In the genomic region with DNA sequence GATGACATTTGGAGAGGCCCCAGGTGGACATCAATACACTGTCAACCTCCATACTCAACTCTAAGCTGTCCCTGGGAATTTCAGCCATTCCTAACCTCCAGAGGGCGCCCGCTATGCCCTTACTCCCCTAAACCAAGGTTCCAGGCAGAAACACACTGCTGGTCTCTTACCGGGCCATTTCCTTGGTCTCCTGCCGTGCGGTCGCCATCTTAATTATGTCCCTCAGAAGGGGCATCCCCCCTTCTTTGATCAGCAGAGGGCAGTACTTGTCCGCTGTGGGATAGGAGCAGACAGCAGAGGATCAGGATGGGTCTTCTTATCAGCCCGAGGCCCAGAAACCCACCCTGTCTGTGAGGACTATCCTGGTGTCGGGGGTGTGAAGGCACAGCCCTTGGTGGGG, we compare ENCODE assay signal across 9 cellular contexts. TPM values are rescaled to one million over a fixed set of nuclear protein-coding genes. Genes with fewer than 3 reads are reported as not detected.
DNase-seq lines count a peak whose midpoint lies in the region; ATAC-seq and TF ChIP-seq lines count a peak whose summit lies in the region.
"Had no signal": no experiment of that assay in that cellular context is flagged by ENCODE, and none has a peak within 500 bp of the region (broad histone marks: within the 10 kb centered on the region; RNA-seq: fewer than 3 reads in every experiment).

No MANE protein-coding gene starts in this region.

- H3K9me2 ChIP-seq in SU-DHL-6 (replicated peaks; ENCODE audit: insufficient read depth, low read length) = no peaks in the 10 kb centered on the region

- no peak overlapping the region for H3K4me2 ChIP-seq in SU-DHL-6 (ENCODE audit: low read depth, low read length, poor library complexity, severe bottlenecking)
- H3K4me2 ChIP-seq in fibroblast of lung (ENCODE audit: extremely low read depth, insufficient read depth, low read length) = peak overlapping the region; percentile 2

- no peaks in the 10 kb centered on the region for H3K36me3 ChIP-seq in SU-DHL-6 (ENCODE audit: low read length)
- H3K36me3 ChIP-seq in fibroblast of lung (ENCODE audit: control insufficient read depth, insufficient read depth, low read length) = peaks cover 8% of the 10 kb centered on the region
- H3K36me3 ChIP-seq in CD8-positive, alpha-beta T cell (ENCODE audit: insufficient read depth, low read length) = peaks cover 5% of the 10 kb centered on the region

- H3K79me2 ChIP-seq in SU-DHL-6 (ENCODE audit: insufficient read depth, low read length) (no peaks in the 10 kb centered on the region), fibroblast of lung (ENCODE audit: control insufficient read depth, insufficient read depth, low read length) (no peaks in the 10 kb centered on the region)

- H3K27ac ChIP-seq in SU-DHL-6 (ENCODE audit: low read depth, low read length) (no peak overlapping the region), fibroblast of lung (ENCODE audit: insufficient read depth, low read length) (no peak overlapping the region)
- no peak overlapping the region for H3K27ac ChIP-seq in CD8-positive, alpha-beta T cell (ENCODE audit: low read depth, low read length)

- peak; percentile 15 for TF ChIP-seq CTCF in SU-DHL-6 (IDR thresholded peaks at IDR 0.05; ENCODE audit: insufficient read depth, low read length, poor library complexity, severe bottlenecking)
- peak; percentile 62 to 87 for TF ChIP-seq CTCF in fibroblast of lung (conservative IDR thresholded peaks at IDR 0.05 in 1 of 2, IDR thresholded peaks at IDR 0.05 in 1 of 2; ENCODE audit: low read depth in 1 of 2, low read length in 2 of 2)
- peak; percentile 76 for TF ChIP-seq CTCF in nephron progenitor cell (IDR thresholded peaks at IDR 0.05)
- TF ChIP-seq CTCF in CD8-positive, alpha-beta T cell (IDR thresholded peaks at IDR 0.05) = no peak

- H3K9ac ChIP-seq in SU-DHL-6 (ENCODE audit: low read length) (no peak overlapping the region), fibroblast of lung (ENCODE audit: insufficient read depth, low read length) (no peak overlapping the region)

- POLR2A ChIA-PET in CD8-positive, alpha-beta T cell (lab: Charles Lee) = interaction anchor here (1.6 kb wide), 1 partner anchor 9 kb away, joined by 8 read pairs; a partner anchor contains a TSS

- H3K4me3 ChIP-seq in SU-DHL-6 (ENCODE audit: insufficient read depth, low read length, poor library complexity, severe bottlenecking) = no peak overlapping the region
- no peak overlapping the region for H3K4me3 ChIP-seq in fibroblast of lung (replicated peaks in 1 of 4; ENCODE audit: control extremely low read depth in 1 of 4, insufficient read depth in 1 of 4, low read depth in 3 of 4, low read length in 4 of 4)
- no peak overlapping the region for H3K4me3 ChIP-seq in CD8-positive, alpha-beta T cell (ENCODE audit: low read depth, low read length)

- H3K36me3 Mint-ChIP-seq in activated CD4-positive, alpha-beta T cell treated with anti-CD3 and anti-CD28 coated beads, Interleukin-2, amount 10 ng/mL, durations not matched to agents 24 days and 14 days (ENCODE audit: low read depth) = peaks cover 12% of the 10 kb centered on the region
- H3K36me3 Mint-ChIP-seq in nephron progenitor cell (ENCODE audit: low read depth) = peaks cover 22% of the 10 kb centered on the region
- H3K36me3 Mint-ChIP-seq in CD8-positive, alpha-beta T cell = peaks cover 33% of the 10 kb centered on the region

- H3F3A ChIP-seq in SU-DHL-6 (ENCODE audit: insufficient read depth) = no peaks in the 10 kb centered on the region

- H3K4me3 Mint-ChIP-seq in activated CD4-positive, alpha-beta T cell treated with anti-CD3 and anti-CD28 coated beads, Interleukin-2, amount 10 ng/mL, durations not matched to agents 24 days and 14 days = no peak overlapping the region
- no peak overlapping the region for H3K4me3 Mint-ChIP-seq in nephron progenitor cell
- H3K4me3 Mint-ChIP-seq in CD8-positive, alpha-beta T cell = no peak overlapping the region
- H3K4me3 Mint-ChIP-seq: activated naive CD8-positive, alpha-beta T cell treated with anti-CD3 and anti-CD28 coated beads, Interleukin-2, amount 10 ng/mL, durations not matched to agents 7 days and 5 days had no signal

- DNase-seq in activated CD4-positive, alpha-beta T cell treated with anti-CD3 and anti-CD28 coated beads, Interleukin-2, amount 10 ng/mL, durations not matched to agents 24 days and 14 days = peak; percentile 70
- DNase-seq in activated CD4-positive, alpha-beta T cell treated with anti-CD3 and anti-CD28 coated beads, Interleukin-2, amount 50 U/mL, for 4 hours = no peak
- DNase-seq in NCI-H146 (lab: John Stamatoyannopoulos, UW) = peak; percentile 82
- DNase-seq in fibroblast of lung (ENCODE audit: low read depth in 2 of 2) = peak; percentile 80 to 85
- peak; percentile 82 for DNase-seq in nephron progenitor cell
- DNase-seq in CD8-positive, alpha-beta T cell = no peak
- DNase-seq: activated naive CD8-positive, alpha-beta T cell treated with anti-CD3 and anti-CD28 coated beads, Interleukin-2, amount 10 ng/mL, durations not matched to agents 7 days and 5 days had no signal

- no peak overlapping the region for H2AFZ ChIP-seq in SU-DHL-6 (ENCODE audit: low read depth, low read length, severe bottlenecking)
- peak overlapping the region; percentile 77 for H2AFZ ChIP-seq in fibroblast of lung (ENCODE audit: low read length)

- no peaks in the 10 kb centered on the region for H3K4me1 ChIP-seq in fibroblast of lung (ENCODE audit: control insufficient read depth, extremely low read depth, insufficient read depth, low read length)
- no peaks in the 10 kb centered on the region for H3K4me1 ChIP-seq in CD8-positive, alpha-beta T cell (ENCODE audit: insufficient read depth, low read length)

- no peaks in the 10 kb centered on the region for H3K4me1 Mint-ChIP-seq in activated CD4-positive, alpha-beta T cell treated with anti-CD3 and anti-CD28 coated beads, Interleukin-2, amount 10 ng/mL, durations not matched to agents 24 days and 14 days
- H3K4me1 Mint-ChIP-seq in nephron progenitor cell = peaks cover 38% of the 10 kb centered on the region
- no peaks in the 10 kb centered on the region for H3K4me1 Mint-ChIP-seq in CD8-positive, alpha-beta T cell (ENCODE audit: low read depth)

- no peaks in the 10 kb centered on the region for H3K9me3 Mint-ChIP-seq in activated CD4-positive, alpha-beta T cell treated with anti-CD3 and anti-CD28 coated beads, Interleukin-2, amount 10 ng/mL, durations not matched to agents 24 days and 14 days
- H3K9me3 Mint-ChIP-seq in nephron progenitor cell = no peaks in the 10 kb centered on the region
- no peaks in the 10 kb centered on the region for H3K9me3 Mint-ChIP-seq in CD8-positive, alpha-beta T cell
- H3K9me3 Mint-ChIP-seq: activated naive CD8-positive, alpha-beta T cell treated with anti-CD3 and anti-CD28 coated beads, Interleukin-2, amount 10 ng/mL, durations not matched to agents 7 days and 5 days had no signal

- H3K27me3 Mint-ChIP-seq in activated CD4-positive, alpha-beta T cell treated with anti-CD3 and anti-CD28 coated beads, Interleukin-2, amount 10 ng/mL, durations not matched to agents 24 days and 14 days = no peaks in the 10 kb centered on the region
- H3K27me3 Mint-ChIP-seq in nephron progenitor cell (ENCODE audit: low read depth, poor library complexity) = no peaks in the 10 kb centered on the region
- H3K27me3 Mint-ChIP-seq in CD8-positive, alpha-beta T cell (ENCODE audit: low read depth) = no peaks in the 10 kb centered on the region
- H3K27me3 Mint-ChIP-seq: activated naive CD8-positive, alpha-beta T cell treated with anti-CD3 and anti-CD28 coated beads, Interleukin-2, amount 10 ng/mL, durations not matched to agents 7 days and 5 days had no signal

- intact Hi-C loops in activated CD4-positive, alpha-beta T cell treated with anti-CD3 and anti-CD28 coated beads, Interleukin-2, amount 10 ng/mL, durations not matched to agents 24 days and 14 days (cut with micrococcal nuclease) = no loop called here
- intact Hi-C loops in CD8-positive, alpha-beta T cell (cut with DNase I, micrococcal nuclease) = no loop called here

- H3K9me3 ChIP-seq in SU-DHL-6 (ENCODE audit: insufficient read depth, low read length) = no peaks in the 10 kb centered on the region
- H3K9me3 ChIP-seq in fibroblast of lung (ENCODE audit: control insufficient read depth, insufficient read depth, low read depth, low read length) = no peaks in the 10 kb centered on the region
- H3K9me3 ChIP-seq in CD8-positive, alpha-beta T cell (ENCODE audit: low read length) = no peaks in the 10 kb centered on the region

- H4K20me1 ChIP-seq in SU-DHL-6 (ENCODE audit: low read depth, low read length) (no peaks in the 10 kb centered on the region), fibroblast of lung (ENCODE audit: control insufficient read depth, extremely low read depth, insufficient read depth, low read length) (no peaks in the 10 kb centered on the region)

- H3K27me3 ChIP-seq in SU-DHL-6 (ENCODE audit: low read length) = no peaks in the 10 kb centered on the region
- no peaks in the 10 kb centered on the region for H3K27me3 ChIP-seq in fibroblast of lung (ENCODE audit: control insufficient read depth, insufficient read depth, low read length)
- H3K27me3 ChIP-seq in CD8-positive, alpha-beta T cell (ENCODE audit: insufficient read depth, low read length) = no peaks in the 10 kb centered on the region

- CTCF ChIA-PET in CD8-positive, alpha-beta T cell (lab: Charles Lee) = no interaction called here

- no peak overlapping the region for H3K27ac Mint-ChIP-seq in activated CD4-positive, alpha-beta T cell treated with anti-CD3 and anti-CD28 coated beads, Interleukin-2, amount 10 ng/mL, durations not matched to agents 24 days and 14 days
- peak overlapping the region; percentile 91 for H3K27ac Mint-ChIP-seq in nephron progenitor cell
- H3K27ac Mint-ChIP-seq in CD8-positive, alpha-beta T cell = no peak overlapping the region
- H3K27ac Mint-ChIP-seq: activated naive CD8-positive, alpha-beta T cell treated with anti-CD3 and anti-CD28 coated beads, Interleukin-2, amount 10 ng/mL, durations not matched to agents 7 days and 5 days had no signal

- ATAC-seq in HG03521 (IDR thresholded peaks at IDR 0.05; ENCODE audit: unreplicated experiment) = no peak
- ATAC-seq in CD8-positive, alpha-beta T cell = no peak

RNA-seq across cellular contexts. Expression of a gene that starts 9.3 kb away (rescaled TPM):
- total RNA-seq in activated CD4-positive, alpha-beta T cell treated with anti-CD3 and anti-CD28 coated beads, Interleukin-2, amount 10 ng/mL, durations not matched to agents 24 days and 14 days = 46.9 and 48.4 TPM in 2 replicates
- total RNA-seq in fibroblast of lung = 19.8 and 39.0 TPM in 2 replicates
- 19.1 and 27.3 TPM in 2 replicates for polyA plus RNA-seq in fibroblast of lung
- polyA plus RNA-seq in fibroblast of lung (2012) = 29.6 and 55.4 TPM in 2 replicates
- 30.4 and 34.8 TPM in 2 replicates for polyA minus RNA-seq in fibroblast of lung (ENCODE audit: low replicate concordance)
- 10 to 100 TPM; 25.5 to 29.6 TPM for total RNA-seq in CD8-positive, alpha-beta T cell

RNA-seq across cellular contexts. Expression of a gene that starts 31.0 kb away (rescaled TPM):
- 22.9 and 24.3 TPM in 2 replicates for total RNA-seq in activated CD4-positive, alpha-beta T cell treated with anti-CD3 and anti-CD28 coated beads, Interleukin-2, amount 10 ng/mL, durations not matched to agents 24 days and 14 days
- 1.3 and 1.7 TPM in 2 replicates for total RNA-seq in fibroblast of lung
- polyA plus RNA-seq in fibroblast of lung = 1.8 and 4.6 TPM in 2 replicates
- polyA plus RNA-seq in fibroblast of lung (2012) = 1.7 and 4.6 TPM in 2 replicates
- polyA minus RNA-seq in fibroblast of lung (ENCODE audit: low replicate concordance) = 2.7 and 21.5 TPM in 2 replicates
- total RNA-seq in CD8-positive, alpha-beta T cell = 1 to 10 TPM; 1.3 to 2.0 TPM

RNA-seq across cellular contexts. Expression of a gene that starts 38.5 kb away (rescaled TPM):
- 12.3 and 14.4 TPM in 2 replicates for total RNA-seq in activated CD4-positive, alpha-beta T cell treated with anti-CD3 and anti-CD28 coated beads, Interleukin-2, amount 10 ng/mL, durations not matched to agents 24 days and 14 days
- 16.7 and 26.3 TPM in 2 replicates for total RNA-seq in fibroblast of lung
- 18.5 and 21.5 TPM in 2 replicates for polyA plus RNA-seq in fibroblast of lung
- polyA plus RNA-seq in fibroblast of lung (2012) = 23.7 and 26.0 TPM in 2 replicates
- 189 and 247 TPM in 2 replicates for polyA minus RNA-seq in fibroblast of lung (ENCODE audit: low replicate concordance)
- 10 to 100 TPM; 35.9 to 45.2 TPM for total RNA-seq in CD8-positive, alpha-beta T cell

RNA-seq across cellular contexts. Expression of a gene that starts 44.2 kb away (rescaled TPM):
- total RNA-seq in activated CD4-positive, alpha-beta T cell treated with anti-CD3 and anti-CD28 coated beads, Interleukin-2, amount 10 ng/mL, durations not matched to agents 24 days and 14 days = 831 and 846 TPM in 2 replicates
- 456 and 503 TPM in 2 replicates for total RNA-seq in fibroblast of lung
- polyA plus RNA-seq in fibroblast of lung = 256 and 288 TPM in 2 replicates
- polyA plus RNA-seq in fibroblast of lung (2012) = 291 and 369 TPM in 2 replicates
- 12.3 and 19.0 TPM in 2 replicates for polyA minus RNA-seq in fibroblast of lung (ENCODE audit: low replicate concordance)
- total RNA-seq in CD8-positive, alpha-beta T cell = 100 to 1,000 TPM; 243 to 260 TPM

RNA-seq across cellular contexts. Expression of a gene that starts 53.8 kb away (rescaled TPM):
- total RNA-seq in activated CD4-positive, alpha-beta T cell treated with anti-CD3 and anti-CD28 coated beads, Interleukin-2, amount 10 ng/mL, durations not matched to agents 24 days and 14 days = 19.2 and 19.9 TPM in 2 replicates
- total RNA-seq in fibroblast of lung = 7.4 and 9.2 TPM in 2 replicates
- polyA plus RNA-seq in fibroblast of lung = 20.6 and 24.9 TPM in 2 replicates
- polyA plus RNA-seq in fibroblast of lung (2012) = 17.7 and 19.3 TPM in 2 replicates
- 45.8 and 47.0 TPM in 2 replicates for polyA minus RNA-seq in fibroblast of lung (ENCODE audit: low replicate concordance)
- 10 to 100 TPM; 30.7 to 35.0 TPM for total RNA-seq in CD8-positive, alpha-beta T cell

Comparison
In these comparisons a context has a peak if more than half of its experiments do, and no peak if none do; other contexts are left out.
1. DNase-seq: peak in activated CD4-positive, alpha-beta T cell treated with anti-CD3 and anti-CD28 coated beads, Interleukin-2, amount 10 ng/mL, durations not matched to agents 24 days and 14 days (single experiment), NCI-H146 (single experiment), fibroblast of lung (2 of 2) and nephron progenitor cell (single experiment); none in activated CD4-positive, alpha-beta T cell treated with anti-CD3 and anti-CD28 coated beads, Interleukin-2, amount 50 U/mL, for 4 hours (0 of 2) and CD8-positive, alpha-beta T cell (0 of 7).